Comparison of ENCODE assay signal across 11 cellular contexts in the genomic region with DNA sequence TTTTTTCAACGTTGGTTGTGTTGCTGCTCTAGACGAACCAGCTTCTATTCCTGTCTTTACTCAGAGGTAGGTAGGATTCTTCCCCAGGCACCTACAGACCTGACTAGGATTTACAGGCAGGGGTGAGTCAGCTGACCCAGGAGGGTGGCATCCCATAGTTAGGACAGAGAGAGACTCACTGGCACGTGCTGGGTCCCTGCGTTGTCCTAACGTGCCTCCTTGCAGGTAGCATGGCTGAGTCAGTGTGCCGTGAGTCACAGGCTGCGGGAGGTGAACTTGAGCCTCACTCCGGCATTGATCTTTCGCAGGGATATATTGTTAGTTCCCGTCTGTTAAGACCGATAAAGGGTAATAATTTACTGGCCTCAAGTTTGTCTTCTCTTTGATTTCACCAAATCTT.
DNase-seq lines count a peak whose midpoint lies in the region; ATAC-seq and TF ChIP-seq lines count a peak whose summit lies in the region.
"Had no signal": no experiment of that assay in that cellular context is flagged by ENCODE, and none has a peak within 500 bp of the region (broad histone marks: within the 10 kb centered on the region; RNA-seq: fewer than 3 reads in every experiment).

No MANE protein-coding gene starts in this region.

- H2BK12ac ChIP-seq in H9 (ENCODE audit: insufficient read length, low read depth, low read length) = no peak overlapping the region

- H3K9me3 ChIP-seq in H9 (ENCODE audit: control insufficient read depth, low read depth, low read length) (no peaks in the 10 kb centered on the region), thyroid gland (no peaks in the 10 kb centered on the region)

- H3K4me3 Mint-ChIP-seq in H9 = no peak overlapping the region
- peak overlapping the region; percentile 45 for H3K4me3 Mint-ChIP-seq in activated T-helper 1 cell treated with anti-CD3 and anti-CD28 coated beads, Interleukin-12 subunit alpha, Interleukin-12 subunit beta, Interleukin-2, Interleukin-4 antibody, amounts not matched to agents 30 ng/mL and 10 ng/mL and 1 ng/mL, durations not matched to agents 14 hours and 24 hours and 36 hours

- H3K79me1 ChIP-seq in H9 (ENCODE audit: insufficient read depth, low read depth, low read length, poor library complexity, severe bottlenecking) = no peaks in the 10 kb centered on the region

- H3K4me1 ChIP-seq in H9 (ENCODE audit: insufficient read depth, low read length) = no peaks in the 10 kb centered on the region
- peaks cover 0 to 16% of the 10 kb centered on the region in 2 donors for H3K4me1 ChIP-seq in thyroid gland

- H3K36me3 ChIP-seq in kidney epithelial cell (ENCODE audit: control insufficient read depth, insufficient read depth, low read length) (no peaks in the 10 kb centered on the region), thyroid gland (no peaks in the 10 kb centered on the region)

- no peak for ATAC-seq in HG02852 (IDR thresholded peaks at IDR 0.05; ENCODE audit: unreplicated experiment)
- no peak for ATAC-seq in HG03520 (IDR thresholded peaks at IDR 0.05; ENCODE audit: unreplicated experiment)

- TF ChIP-seq CTCF in H9 (conservative IDR thresholded peaks at IDR 0.05) (no peak), kidney epithelial cell (IDR thresholded peaks at IDR 0.05; ENCODE audit: insufficient read depth, low read length, poor library complexity, severe bottlenecking) (no peak), thyroid gland (IDR thresholded peaks at IDR 0.05) (no peak)

- no peak overlapping the region for H2AK5ac ChIP-seq in H9 (ENCODE audit: insufficient read length, low read length)

- H3T11ph ChIP-seq in H9 (ENCODE audit: low read length) = no peak overlapping the region

- no peak overlapping the region for H2BK20ac ChIP-seq in H9 (ENCODE audit: low read depth, low read length, poor library complexity, severe bottlenecking)

- no peaks in the 10 kb centered on the region; a peak in 1 of 7 replicates for H3K36me3 Mint-ChIP-seq in H9 (ENCODE audit: insufficient read depth in 1 of 3, low read depth in 3 of 3)
- peaks cover 18% of the 10 kb centered on the region for H3K36me3 Mint-ChIP-seq in activated T-helper 1 cell treated with anti-CD3 and anti-CD28 coated beads, Interleukin-12 subunit alpha, Interleukin-12 subunit beta, Interleukin-2, Interleukin-4 antibody, amounts not matched to agents 30 ng/mL and 10 ng/mL and 1 ng/mL, durations not matched to agents 14 hours and 24 hours and 36 hours (ENCODE audit: low read depth)

- no peak overlapping the region for H4K8ac ChIP-seq in H9 (replicated peaks; ENCODE audit: insufficient read length, low read depth, low read length)

- no peak overlapping the region for H3K56ac ChIP-seq in H9 (ENCODE audit: insufficient read length, low read depth, low read length)

- DNase-seq in 8988T = peak; percentile 39
- no peak for DNase-seq in H9
- no peak for DNase-seq in activated T-helper 1 cell treated with anti-CD3 and anti-CD28 coated beads, Interleukin-12 subunit alpha, Interleukin-12 subunit beta, Interleukin-2, Interleukin-4 antibody, amounts not matched to agents 30 ng/mL and 10 ng/mL and 1 ng/mL, durations not matched to agents 14 hours and 24 hours and 36 hours (ENCODE audit: low spot score)
- peak; percentile 89 for DNase-seq in kidney epithelial cell (ENCODE audit: low read depth)
- DNase-seq in GF-D8 (lab: John Stamatoyannopoulos, UW) = no peak
- DNase-seq in thyroid gland = no peak
- DNase-seq: amniotic stem cell, COR-L47 had no signal

- no peak overlapping the region for H2AFZ ChIP-seq in H9 (ENCODE audit: low read length)

- no peak overlapping the region for H3K9ac ChIP-seq in H9 (ENCODE audit: extremely low read depth, insufficient read length, low read length)

- no peak overlapping the region for H2BK15ac ChIP-seq in H9 (ENCODE audit: low read depth, low read length)

- H3K23ac ChIP-seq in H9 (ENCODE audit: insufficient read length, low read depth, low read length) = no peak overlapping the region

- H3K79me2 ChIP-seq in H9 (ENCODE audit: insufficient read depth, low read length) = no peaks in the 10 kb centered on the region

- intact Hi-C loops in activated T-helper 1 cell treated with anti-CD3 and anti-CD28 coated beads, Interleukin-12 subunit alpha, Interleukin-12 subunit beta, Interleukin-2, Interleukin-4 antibody, amounts not matched to agents 30 ng/mL and 10 ng/mL and 1 ng/mL, durations not matched to agents 14 hours and 24 hours and 36 hours (cut with micrococcal nuclease) = no loop called here
- intact Hi-C loops in thyroid gland (cut with DNase I) = no loop called here

- no CpG with 5 or more reads among the region's 11 CpGs for WGBS in H9 (ENCODE audit: extremely low coverage, insufficient read length, low lambda C conversion rate)
- 92 to 95% methylated on average over 11 of the region's 11 CpGs for whole genome bisulfite sequencing in thyroid gland, 2 donors

- H4K91ac ChIP-seq in H9 (ENCODE audit: insufficient read length, low read depth, low read length) = no peak overlapping the region

- H3K14ac ChIP-seq in H9 (ENCODE audit: insufficient read depth, low read length) = no peak overlapping the region

- peaks cover 2% of the 10 kb centered on the region for H3K27me3 Mint-ChIP-seq in H9 (ENCODE audit: low read depth)
- no peaks in the 10 kb centered on the region for H3K27me3 Mint-ChIP-seq in activated T-helper 1 cell treated with anti-CD3 and anti-CD28 coated beads, Interleukin-12 subunit alpha, Interleukin-12 subunit beta, Interleukin-2, Interleukin-4 antibody, amounts not matched to agents 30 ng/mL and 10 ng/mL and 1 ng/mL, durations not matched to agents 14 hours and 24 hours and 36 hours (ENCODE audit: insufficient read depth)

- H4K20me1 ChIP-seq in H9 (ENCODE audit: control insufficient read depth, insufficient read depth, insufficient read length) = peaks cover 2% of the 10 kb centered on the region

- H2BK5ac ChIP-seq in H9 (ENCODE audit: insufficient read length, low read length) = no peak overlapping the region

- no peak overlapping the region for H2BK120ac ChIP-seq in H9 (ENCODE audit: low read depth, low read length, poor library complexity, severe bottlenecking)

- H3K4me3 ChIP-seq in kidney epithelial cell (ENCODE audit: low read depth, low read length) (no peak overlapping the region), thyroid gland (replicated peaks in 1 of 3) (no peak overlapping the region)

- H3K4me1 Mint-ChIP-seq in H9 = peaks cover 5 to 7% of the 10 kb centered on the region in 2 experiments; a peak in 1 of 4 replicates
- peaks cover 69% of the 10 kb centered on the region for H3K4me1 Mint-ChIP-seq in activated T-helper 1 cell treated with anti-CD3 and anti-CD28 coated beads, Interleukin-12 subunit alpha, Interleukin-12 subunit beta, Interleukin-2, Interleukin-4 antibody, amounts not matched to agents 30 ng/mL and 10 ng/mL and 1 ng/mL, durations not matched to agents 14 hours and 24 hours and 36 hours (ENCODE audit: low read depth)

- no peaks in the 10 kb centered on the region for H3K23me2 ChIP-seq in H9 (ENCODE audit: insufficient read length, low read depth, low read length, poor library complexity, severe bottlenecking)

- H3K9me3 Mint-ChIP-seq in H9 = peaks cover 0 to 4% of the 10 kb centered on the region in 2 experiments; a peak in 1 of 5 replicates
- peaks cover 6% of the 10 kb centered on the region for H3K9me3 Mint-ChIP-seq in activated T-helper 1 cell treated with anti-CD3 and anti-CD28 coated beads, Interleukin-12 subunit alpha, Interleukin-12 subunit beta, Interleukin-2, Interleukin-4 antibody, amounts not matched to agents 30 ng/mL and 10 ng/mL and 1 ng/mL, durations not matched to agents 14 hours and 24 hours and 36 hours

- H3K18ac ChIP-seq in H9 (ENCODE audit: insufficient read length, low read depth, low read length) = no peak overlapping the region

- no peak overlapping the region for H3K4me2 ChIP-seq in H9 (ENCODE audit: insufficient read depth, insufficient read length, low read length)

- H3K27ac Mint-ChIP-seq in H9 = no peak overlapping the region
- peak overlapping the region; percentile 46 for H3K27ac Mint-ChIP-seq in activated T-helper 1 cell treated with anti-CD3 and anti-CD28 coated beads, Interleukin-12 subunit alpha, Interleukin-12 subunit beta, Interleukin-2, Interleukin-4 antibody, amounts not matched to agents 30 ng/mL and 10 ng/mL and 1 ng/mL, durations not matched to agents 14 hours and 24 hours and 36 hours

- H3K27me3 ChIP-seq in H9 (ENCODE audit: insufficient read depth, low read length) = no peaks in the 10 kb centered on the region
- no peaks in the 10 kb centered on the region for H3K27me3 ChIP-seq in kidney epithelial cell (ENCODE audit: control insufficient read depth, insufficient read depth, low read length)
- no peaks in the 10 kb centered on the region for H3K27me3 ChIP-seq in thyroid gland

- H3K27ac ChIP-seq in H9 (ENCODE audit: insufficient read length, low read depth, low read length) (no peak overlapping the region), thyroid gland (no peak overlapping the region)
- H3K27ac ChIP-seq: HL-60 had no signal

- TF ChIP-seq POLR2A in thyroid gland (IDR thresholded peaks at IDR 0.05) = no peak

- no peak overlapping the region for H3K4ac ChIP-seq in H9 (ENCODE audit: low read depth, low read length)

- H4K5ac ChIP-seq in H9 (ENCODE audit: insufficient read length, low read depth, low read length) = peak overlapping the region; percentile 24

Comparison
In these comparisons a context has a peak if more than half of its experiments do, and no peak if none do; other contexts are left out.
1. DNase-seq: peak in 8988T (single experiment) and kidney epithelial cell (single experiment); none in H9 (single experiment), activated T-helper 1 cell treated with anti-CD3 and anti-CD28 coated beads, Interleukin-12 subunit alpha, Interleukin-12 subunit beta, Interleukin-2, Interleukin-4 antibody, amounts not matched to agents 30 ng/mL and 10 ng/mL and 1 ng/mL, durations not matched to agents 14 hours and 24 hours and 36 hours (single experiment), GF-D8 (single experiment) and thyroid gland (0 of 2).